Comparison of ENCODE assay signal across 9 cellular contexts in the genomic region with DNA sequence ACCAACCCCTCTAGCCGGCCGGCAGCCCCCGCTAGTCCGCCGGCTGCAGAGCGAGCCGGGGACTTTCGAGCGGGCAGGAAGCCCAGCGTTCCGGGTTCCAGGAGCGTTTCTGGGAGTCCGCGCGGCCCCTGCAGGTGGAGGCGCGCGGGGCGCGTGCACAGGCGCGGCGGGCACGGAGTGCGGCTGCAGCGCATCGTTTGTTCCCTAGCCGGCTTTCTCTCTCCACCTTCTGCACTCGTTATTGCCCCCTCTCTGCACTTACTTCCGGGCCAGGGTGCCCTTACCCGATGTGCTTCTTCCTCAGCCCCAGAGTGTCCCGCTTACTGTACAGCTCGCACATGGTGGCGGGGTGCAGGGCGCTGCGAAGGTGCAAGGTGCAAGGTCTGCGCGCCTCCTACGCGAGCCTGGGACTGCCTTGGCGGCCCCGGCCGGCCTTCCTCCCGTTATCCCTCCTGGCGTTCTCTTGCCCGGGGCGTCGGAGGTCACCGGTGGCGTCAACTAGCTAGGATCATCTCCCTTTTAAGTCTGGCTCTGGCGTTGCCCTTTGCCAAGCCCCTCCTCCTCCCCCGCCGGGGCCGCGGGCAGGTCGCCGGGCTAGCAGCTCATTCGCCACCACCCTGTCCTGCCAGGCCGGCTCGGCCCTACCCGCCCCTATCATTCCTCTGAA. TPM values are rescaled to one million over a fixed set of nuclear protein-coding genes. Genes with fewer than 3 reads are reported as not detected.
DNase-seq lines count a peak whose midpoint lies in the region; ATAC-seq and TF ChIP-seq lines count a peak whose summit lies in the region.
"Had no signal": no experiment of that assay in that cellular context is flagged by ENCODE, and none has a peak within 500 bp of the region (broad histone marks: within the 10 kb centered on the region; RNA-seq: fewer than 3 reads in every experiment).

ETNPPL (minus strand) TSS at position 495 of the 667 bp plus-strand sequence; CDS start at position 340, 155 bp downstream.

- peak; percentile 53 for DNase-seq in DMS53 treated with DMSO at 0.1 percent for 48 hours (lab: John Stamatoyannopoulos, UW; ENCODE audit: unreplicated experiment)
- DNase-seq in Kasumi-1 (lab: John Stamatoyannopoulos, UW), result peak; percentile 3 to 17
- peak in 1 of 2 donors; percentile 19 for DNase-seq in activated naive CD4-positive, alpha-beta T cell treated with anti-CD3 and anti-CD28 coated beads, Interleukin-2, amount 50 U/mL, for 72 hours (ENCODE audit: low spot score in 2 of 2)
- DNase-seq in cardiac muscle cell (ENCODE audit: low read depth in 1 of 2, low spot score in 1 of 2), result peak; percentile 3 to 76
- peak in 2 of 5 donors; percentile 36 to 48 for DNase-seq in ovary
- DNase-seq in GM19238 (ENCODE audit: insufficient read length, low spot score), result no peak

- H3K4me3 ChIP-seq in cardiac muscle cell, result peak within 1 kb of the TSS; percentile 66
- H3K4me3 ChIP-seq in ovary, result peak within 1 kb of the TSS; percentile 45

- H3K4me1 ChIP-seq in cardiac muscle cell (ENCODE audit: low read depth) (peaks cover 13% of the 10 kb centered on the region), ovary (ENCODE audit: insufficient read depth) (no peaks in the 10 kb centered on the region)

- H3K27ac ChIP-seq in cardiac muscle cell, result no peak within 1 kb of the TSS
- H3K27ac ChIP-seq in ovary, result no peak within 1 kb of the TSS

- TF ChIP-seq EP300 in ovary (IDR thresholded peaks at IDR 0.05), result no peak

- H3K36me3 ChIP-seq in cardiac muscle cell (no peaks in the 10 kb centered on the region), ovary (no peaks in the 10 kb centered on the region)

- TF ChIP-seq CTCF in cardiac muscle cell (IDR thresholded peaks at IDR 0.05; ENCODE audit: low read depth, low read length) (peak; percentile 6), ovary (IDR thresholded peaks at IDR 0.05) (no peak)

- H3K36me3 Mint-ChIP-seq in activated naive CD4-positive, alpha-beta T cell treated with anti-CD3 and anti-CD28 coated beads, Interleukin-2, amount 50 U/mL, for 72 hours, result peaks cover 6 to 7% of the 10 kb centered on the region in 2 donors

- no peak within 1 kb of the TSS for H3K27ac Mint-ChIP-seq in activated naive CD4-positive, alpha-beta T cell treated with anti-CD3 and anti-CD28 coated beads, Interleukin-2, amount 50 U/mL, for 72 hours

- WGBS in ovary, 3 donors, result 0% methylated on average over 43 to 61 of the region's 61 CpGs

- TF ChIP-seq POLR2A in ovary (IDR thresholded peaks at IDR 0.05), result no peak

- ATAC-seq in activated naive CD4-positive, alpha-beta T cell treated with anti-CD3 and anti-CD28 coated beads, Interleukin-2, amount 50 U/mL, for 72 hours, result peak; percentile 66 to 85
- ATAC-seq in GM19023 (IDR thresholded peaks at IDR 0.05; ENCODE audit: unreplicated experiment) (no peak), GM21529 (IDR thresholded peaks at IDR 0.05; ENCODE audit: unreplicated experiment) (no peak)

- no peaks in the 10 kb centered on the region for H3K9me3 Mint-ChIP-seq in activated naive CD4-positive, alpha-beta T cell treated with anti-CD3 and anti-CD28 coated beads, Interleukin-2, amount 50 U/mL, for 72 hours

- H3K9me3 ChIP-seq in cardiac muscle cell (ENCODE audit: low read depth) (no peaks in the 10 kb centered on the region), ovary (no peaks in the 10 kb centered on the region)

- intact Hi-C loops in ovary (cut with DNase I), result no loop called here

- H3K27me3 ChIP-seq in cardiac muscle cell, result peaks cover 18% of the 10 kb centered on the region
- H3K27me3 ChIP-seq in ovary, result no peaks in the 10 kb centered on the region

RNA-seq across cellular contexts. Expression of gene ETNPPL, which starts in this region (rescaled TPM):
- not detected for total RNA-seq in activated naive CD4-positive, alpha-beta T cell treated with anti-CD3 and anti-CD28 coated beads, Interleukin-2, amount 50 U/mL, for 72 hours
- total RNA-seq in cardiac muscle cell (0.51 and 0.85 TPM in 2 replicates), ovary (1 to 10 TPM in 1 of 7 donors, under 1 TPM in 3, not detected in 3; 0.18 to 2.3 (median 0.36) TPM)
- polyA plus RNA-seq in cardiac muscle cell (0.42 TPM in 1 of 2 replicates, not detected in the other), ovary (under 1 TPM; 0.05 to 0.32 TPM)
- total RNA-seq: M059J had no signal

Comparison
In these comparisons a context has a peak if more than half of its experiments do, and no peak if none do; other contexts are left out.
1. Peak in ATAC-seq in activated naive CD4-positive, alpha-beta T cell treated with anti-CD3 and anti-CD28 coated beads, Interleukin-2, amount 50 U/mL, for 72 hours; RNA of the gene not detected or under 1 TPM.
2. Peak in DNase-seq and H3K4me3 ChIP-seq in cardiac muscle cell; RNA of the gene not detected or under 1 TPM.